Comparison of ENCODE assay signal across 24 cellular contexts in the genomic region with DNA sequence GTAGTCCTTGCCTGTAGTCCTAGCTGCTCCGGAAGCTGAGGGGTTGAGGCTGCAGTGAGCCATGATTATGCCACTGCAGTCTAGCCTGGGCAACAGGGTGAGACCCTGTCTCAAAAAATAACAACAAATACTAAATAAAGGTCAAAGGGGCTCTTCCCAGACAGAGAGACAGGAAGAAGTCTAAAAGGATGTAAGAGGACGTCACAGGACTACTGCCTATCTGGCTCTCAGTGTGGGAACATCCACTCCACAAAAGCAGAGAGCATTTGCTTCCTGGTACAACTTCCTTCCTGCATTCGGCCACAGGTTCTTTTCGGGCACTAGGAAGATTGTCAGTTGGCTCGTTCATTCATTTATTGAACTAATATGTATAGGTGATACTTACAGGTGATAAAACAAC.
DNase-seq lines count a peak whose midpoint lies in the region; ATAC-seq and TF ChIP-seq lines count a peak whose summit lies in the region.
"Had no signal": no experiment of that assay in that cellular context is flagged by ENCODE, and none has a peak within 500 bp of the region (broad histone marks: within the 10 kb centered on the region; RNA-seq: fewer than 3 reads in every experiment).

No MANE protein-coding gene starts in this region.

- CTCF ChIA-PET in activated CD4-positive, alpha-beta T cell treated with anti-CD3 and anti-CD28 coated beads for 36 hours (lab: Charles Lee): no interaction called here
- CTCF ChIA-PET in RWPE1 (lab: Yijun Ruan, JAX): no interaction called here

- H3K27ac ChIP-seq in RWPE1 (peak overlapping the region; percentile 49), neutrophil (peak overlapping the region; percentile 75), psoas muscle (no peak overlapping the region)

- WGBS in psoas muscle, 3 donors: 70 to 83% (median 82%) methylated on average over 5 of the region's 5 CpGs

- peaks cover 43% of the 10 kb centered on the region for H3K4me1 Mint-ChIP-seq in activated CD4-positive, alpha-beta T cell treated with anti-CD3 and anti-CD28 coated beads for 36 hours

- H3K4me3 ChIP-seq in neutrophil (ENCODE audit: low read depth in 1 of 2, low read length in 1 of 2) (no peak overlapping the region), psoas muscle (no peak overlapping the region)

- intact Hi-C loops in activated CD4-positive, alpha-beta T cell treated with anti-CD3 and anti-CD28 coated beads for 36 hours (cut with DNase I, micrococcal nuclease): no loop called here
- intact Hi-C loops in psoas muscle (cut with DNase I): no loop called here

- ATAC-seq in activated CD4-positive, alpha-beta T cell treated with anti-CD3 and anti-CD28 coated beads for 36 hours: no peak
- ATAC-seq in HG02884 (IDR thresholded peaks at IDR 0.05; ENCODE audit: unreplicated experiment): no peak
- no peak for ATAC-seq in psoas muscle
- ATAC-seq: activated CD8-positive, alpha-beta T cell treated with anti-CD3 and anti-CD28 coated beads, Interleukin-2, amount 10 ng/mL, durations not matched to agents 7 days and 5 days; activated naive CD4-positive, alpha-beta T cell treated with anti-CD3 and anti-CD28 coated beads, Interleukin-2, amount 50 U/mL, for 72 hours; stimulated activated naive CD8-positive, alpha-beta T cell treated with anti-CD3 and anti-CD28 coated beads, Interleukin-15, amount 100 ng/mL, for 72 hours had no signal

- H3K9me3 Mint-ChIP-seq in activated CD4-positive, alpha-beta T cell treated with anti-CD3 and anti-CD28 coated beads for 36 hours (ENCODE audit: low read depth): no peaks in the 10 kb centered on the region
- H3K9me3 Mint-ChIP-seq: activated B cell treated with CpG ODN at 0.5 μM for 24 hours; activated naive CD4-positive, alpha-beta T cell treated with anti-CD3 and anti-CD28 coated beads, Interleukin-2, amount 50 U/mL, for 72 hours; activated T-helper 2 cell treated with anti-CD3 and anti-CD28 coated beads, Interferon-gamma antibody, Interleukin-2, Interleukin-4, amounts not matched to agents 10 μg/mL and 5 μg/mL and 100 μg/mL, durations not matched to agents 14 hours and 24 hours and 36 hours; CD8-positive, alpha-beta memory T cell; stimulated activated naive CD8-positive, alpha-beta T cell treated with anti-CD3 and anti-CD28 coated beads, Interleukin-15, amount 100 ng/mL, for 72 hours; T-helper 2 cell treated with Interferon-gamma antibody and Interleukin-4, amounts not matched to agents 5 μg/mL and 100 μg/mL, for 36 hours had no signal

- H3K4me3 Mint-ChIP-seq in activated CD4-positive, alpha-beta T cell treated with anti-CD3 and anti-CD28 coated beads for 36 hours: no peak overlapping the region
- H3K4me3 Mint-ChIP-seq: activated B cell treated with CpG ODN at 0.5 μM for 24 hours; activated CD8-positive, alpha-beta T cell treated with anti-CD3 and anti-CD28 coated beads, Interleukin-2, amount 10 ng/mL, durations not matched to agents 7 days and 5 days; CD8-positive, alpha-beta memory T cell; stimulated activated naive CD8-positive, alpha-beta T cell treated with anti-CD3 and anti-CD28 coated beads, Interleukin-15, amount 100 ng/mL, for 72 hours; T-helper 2 cell treated with Interferon-gamma antibody and Interleukin-4, amounts not matched to agents 5 μg/mL and 100 μg/mL, for 36 hours had no signal

- H3K27me3 Mint-ChIP-seq in activated CD4-positive, alpha-beta T cell treated with anti-CD3 and anti-CD28 coated beads for 36 hours: no peaks in the 10 kb centered on the region
- H3K27me3 Mint-ChIP-seq: activated B cell treated with CpG ODN at 0.5 μM for 24 hours; CD8-positive, alpha-beta memory T cell; stimulated activated naive CD8-positive, alpha-beta T cell treated with anti-CD3 and anti-CD28 coated beads, Interleukin-15, amount 100 ng/mL, for 72 hours had no signal

- TF ChIP-seq CTCF in RWPE1 (conservative IDR thresholded peaks at IDR 0.05; ENCODE audit: low read depth) (no peak), neutrophil (IDR thresholded peaks at IDR 0.05) (no peak), psoas muscle (IDR thresholded peaks at IDR 0.05) (no peak)

- H3K36me3 Mint-ChIP-seq in activated CD4-positive, alpha-beta T cell treated with anti-CD3 and anti-CD28 coated beads for 36 hours (ENCODE audit: low read depth): peaks cover 2% of the 10 kb centered on the region
- H3K36me3 Mint-ChIP-seq: activated naive CD4-positive, alpha-beta T cell treated with anti-CD3 and anti-CD28 coated beads, Interleukin-2, amount 50 U/mL, for 72 hours had no signal

- H3K4me1 ChIP-seq in neutrophil (ENCODE audit: control insufficient read depth in 1 of 2, insufficient read depth in 1 of 2, low read depth in 1 of 2, low read length in 1 of 2) (peaks cover 97 to 100% of the 10 kb centered on the region in 2 experiments), psoas muscle (peaks cover 55% of the 10 kb centered on the region)

- H3K36me3 ChIP-seq in neutrophil (no peaks in the 10 kb centered on the region), psoas muscle (ENCODE audit: insufficient read depth in 1 of 2, low read depth in 1 of 2) (no peaks in the 10 kb centered on the region)

- H3K27me3 ChIP-seq in neutrophil: no peaks in the 10 kb centered on the region
- H3K27me3 ChIP-seq in psoas muscle (ENCODE audit: insufficient read depth in 3 of 3, low read length in 2 of 3): no peaks in the 10 kb centered on the region

- POLR2A ChIA-PET in activated CD4-positive, alpha-beta T cell treated with anti-CD3 and anti-CD28 coated beads for 36 hours (lab: Charles Lee): no interaction called here
- POLR2A ChIA-PET in RWPE1 (lab: Yijun Ruan, JAX; ENCODE audit: low non-redundant PET): no interaction called here

- no peak for DNase-seq in activated CD4-positive, alpha-beta T cell treated with anti-CD3 and anti-CD28 coated beads for 36 hours
- DNase-seq in activated CD4-positive, alpha-beta T cell treated with anti-CD3 and anti-CD28 coated beads for 1 hour: no peak
- no peak for DNase-seq in RWPE1 (ENCODE audit: low spot score)
- peak; percentile 63 for DNase-seq in glomerular endothelial cell (ENCODE audit: extremely low read depth, low read depth, low spot score)
- DNase-seq in psoas muscle: no peak
- no peak for DNase-seq in COLO668 (lab: John Stamatoyannopoulos, UW; ENCODE audit: unreplicated experiment)
- DNase-seq: 8988T; activated B cell treated with CpG ODN at 0.5 μM for 24 hours; activated CD8-positive, alpha-beta T cell treated with anti-CD3 and anti-CD28 coated beads, Interleukin-2, amount 10 ng/mL, durations not matched to agents 7 days and 5 days; CD8-positive, alpha-beta memory T cell; central memory CD4-positive, alpha-beta T cell; head of caudate nucleus; kidney; mammary epithelial cell; NCI-H446; OCI-M1; SHP77; stimulated activated CD8-positive, alpha-beta memory T cell treated with anti-CD3 and anti-CD28 coated beads, Interleukin-4, amount 100 ng/mL, for 48 hours; stimulated activated naive CD8-positive, alpha-beta T cell treated with anti-CD3 and anti-CD28 coated beads, Interleukin-15, amount 100 ng/mL, for 72 hours had no signal

- H3K27ac Mint-ChIP-seq in activated CD4-positive, alpha-beta T cell treated with anti-CD3 and anti-CD28 coated beads for 36 hours: peak overlapping the region; percentile 3
- H3K27ac Mint-ChIP-seq: activated B cell treated with CpG ODN at 0.5 μM for 24 hours; activated CD8-positive, alpha-beta T cell treated with anti-CD3 and anti-CD28 coated beads, Interleukin-2, amount 10 ng/mL, durations not matched to agents 7 days and 5 days; activated T-helper 2 cell treated with anti-CD3 and anti-CD28 coated beads, Interferon-gamma antibody, Interleukin-2, Interleukin-4, amounts not matched to agents 10 μg/mL and 5 μg/mL and 100 μg/mL, durations not matched to agents 14 hours and 24 hours and 36 hours; stimulated activated naive CD8-positive, alpha-beta T cell treated with anti-CD3 and anti-CD28 coated beads, Interleukin-15, amount 100 ng/mL, for 72 hours; T-helper 2 cell treated with Interferon-gamma antibody and Interleukin-4, amounts not matched to agents 5 μg/mL and 100 μg/mL, for 36 hours had no signal

- H3K9me3 ChIP-seq in neutrophil: no peaks in the 10 kb centered on the region
- no peaks in the 10 kb centered on the region for H3K9me3 ChIP-seq in psoas muscle
